13 cellular contexts compared by ENCODE assay signal in genomic region chr6:137707038-137707589, GRCh38.
A peak's percentile ranks its signal among the peaks of the same experiment; 100 is the strongest.
DNase-seq lines count a peak whose midpoint lies in the region; ATAC-seq, FAIRE-seq and TF ChIP-seq lines count a peak whose summit lies in the region.
"Had no signal": no experiment of that assay in that cellular context is flagged by ENCODE, and none has a peak within 500 bp of the region (broad histone marks: within the 10 kb centered on the region; RNA-seq: fewer than 3 reads in every experiment).

No MANE protein-coding gene starts in this region.

- H3K9me3 Mint-ChIP-seq in activated CD4-positive, alpha-beta memory T cell treated with anti-CD3 and anti-CD28 coated beads, Interleukin-2, amount 10 ng/mL, durations not matched to agents 7 days and 5 days = no peaks in the 10 kb centered on the region
- H3K9me3 Mint-ChIP-seq: brain, mesothelial cell of epicardium, type B pancreatic cell had no signal

- peaks cover 80% of the 10 kb centered on the region for H3K4me1 ChIP-seq in HepG2 (ENCODE audit: insufficient read depth, low read length)
- H3K4me1 ChIP-seq in right lobe of liver = peaks cover 0 to 12% (median 3%) of the 10 kb centered on the region in 4 donors
- H3K4me1 ChIP-seq in keratinocyte (ENCODE audit: control insufficient read depth, extremely low read depth, insufficient read depth, low read length) = peaks cover 27% of the 10 kb centered on the region
- peaks cover 16% of the 10 kb centered on the region for H3K4me1 ChIP-seq in upper lobe of right lung
- H3K4me1 ChIP-seq: parathyroid adenoma had no signal

- H3K27ac Mint-ChIP-seq in activated CD4-positive, alpha-beta memory T cell treated with anti-CD3 and anti-CD28 coated beads, Interleukin-2, amount 10 ng/mL, durations not matched to agents 7 days and 5 days = peak overlapping the region; percentile 86

- dilution Hi-C loops in keratinocyte (cut with MboI; ENCODE audit: extremely low pct_ligation_motif_present, low sequenced_read_pairs) = no loop called here

- no peaks in the 10 kb centered on the region for H4K20me1 ChIP-seq in HepG2 (ENCODE audit: insufficient read depth, low read length)
- H4K20me1 ChIP-seq in keratinocyte (ENCODE audit: control insufficient read depth, extremely low read depth, insufficient read depth, low read length) = no peaks in the 10 kb centered on the region

- no peak for TF ChIP-seq RAD21 in HepG2 (CRISPR knock-in tag; IDR thresholded peaks at IDR 0.05)

- TF ChIP-seq CTCF in HepG2 (CRISPR knock-in tag; IDR thresholded peaks at IDR 0.05) = no peak
- TF ChIP-seq CTCF in right lobe of liver (IDR thresholded peaks at IDR 0.05) = no peak
- no peak for TF ChIP-seq CTCF in keratinocyte (optimal IDR thresholded peaks at IDR 0.05 in 1 of 3, IDR thresholded peaks at IDR 0.05 in 1 of 3, conservative IDR thresholded peaks at IDR 0.05 in 1 of 3; ENCODE audit: extremely low read depth in 1 of 3, insufficient read depth in 2 of 3, low read length in 3 of 3)
- TF ChIP-seq CTCF in upper lobe of right lung (IDR thresholded peaks at IDR 0.05) = no peak

- peak overlapping the region; percentile 52 for H3K4me2 ChIP-seq in HepG2 (ENCODE audit: low read depth, low read length)
- H3K4me2 ChIP-seq in keratinocyte (ENCODE audit: control insufficient read depth, extremely low read depth, insufficient read depth, low read depth, low read length) = peak overlapping the region; percentile 30

- H2AFZ ChIP-seq in HepG2 (ENCODE audit: low read length) = peak overlapping the region; percentile 10
- no peak overlapping the region for H2AFZ ChIP-seq in keratinocyte (ENCODE audit: control insufficient read depth, low read length)

- peak overlapping the region in 1 of 3 experiments; percentile 14; a peak in 1 of 6 replicates for H3K4me3 ChIP-seq in HepG2 (replicated peaks in 1 of 3; ENCODE audit: insufficient read depth in 1 of 3, low read depth in 2 of 3, low read length in 3 of 3)
- no peak overlapping the region for H3K4me3 ChIP-seq in right lobe of liver
- no peak overlapping the region for H3K4me3 ChIP-seq in keratinocyte (ENCODE audit: control insufficient read depth in 2 of 3, extremely low read depth in 1 of 3, insufficient read depth in 2 of 3, low read depth in 1 of 3, low read length in 3 of 3)
- no peak overlapping the region for H3K4me3 ChIP-seq in upper lobe of right lung

- no peaks in the 10 kb centered on the region for H3K79me2 ChIP-seq in HepG2 (ENCODE audit: insufficient read depth, low read length)
- no peaks in the 10 kb centered on the region for H3K79me2 ChIP-seq in keratinocyte (ENCODE audit: control insufficient read depth, insufficient read depth, low read length)
- H3K79me2 ChIP-seq: parathyroid adenoma had no signal

- FAIRE-seq in HepG2 (lab: Jason Lieb, UNC) = no peak
- FAIRE-seq in keratinocyte (lab: Jason Lieb, UNC) = no peak

- peak overlapping the region; percentile 48 for H3K9ac ChIP-seq in HepG2 (ENCODE audit: insufficient read depth, low read depth, low read length)
- peak overlapping the region; percentile 58 for H3K9ac ChIP-seq in keratinocyte (ENCODE audit: control insufficient read depth, extremely low read depth, insufficient read depth, low read length)
- H3K9ac ChIP-seq: parathyroid adenoma had no signal

- ATAC-seq in HepG2 (no peak), right lobe of liver (no peak), upper lobe of right lung (no peak), GM21447 (IDR thresholded peaks at IDR 0.05; ENCODE audit: unreplicated experiment) (no peak)

- no peak for DNase-seq in HepG2 (ENCODE audit: low spot score)
- no peak for DNase-seq in right lobe of liver
- no peak for DNase-seq in activated CD4-positive, alpha-beta memory T cell treated with anti-CD3 and anti-CD28 coated beads, Interleukin-2, amount 10 ng/mL, durations not matched to agents 7 days and 5 days
- DNase-seq in keratinocyte (ENCODE audit: low read depth, low spot score) = no peak
- DNase-seq in upper lobe of right lung = no peak
- DNase-seq in cardiac septum (ENCODE audit: low spot score) = no peak
- DNase-seq in GM19240 (ENCODE audit: insufficient read length, low spot score) = no peak

- H3K9me3 ChIP-seq in HepG2 (ENCODE audit: low read length) = 0 out of 2 replicates have a peak, but pooled peaks cover 4% of the 10 kb centered on the region
- no peaks in the 10 kb centered on the region for H3K9me3 ChIP-seq in right lobe of liver
- H3K9me3 ChIP-seq in keratinocyte (ENCODE audit: control insufficient read depth, low read depth, low read length) = no peaks in the 10 kb centered on the region
- H3K9me3 ChIP-seq in upper lobe of right lung = no peaks in the 10 kb centered on the region

- TF ChIP-seq EP300 in HepG2 (IDR thresholded peaks at IDR 0.05; ENCODE audit: low read depth in 2 of 2, low read length in 2 of 2) (no peak), HepG2 (CRISPR knock-in tag; IDR thresholded peaks at IDR 0.05; ENCODE audit: borderline replicate concordance) (no peak)

- H3K27ac ChIP-seq in HepG2 (ENCODE audit: extremely low read length, insufficient read depth, low read length) (peak overlapping the region; percentile 62), right lobe of liver (no peak overlapping the region), keratinocyte (ENCODE audit: control insufficient read depth, insufficient read depth, low read length) (peak overlapping the region; percentile 76), upper lobe of right lung (peak overlapping the region; percentile 9)
- H3K27ac ChIP-seq: parathyroid adenoma, VCaP had no signal

- H3K36me3 ChIP-seq in HepG2 (replicated peaks in 1 of 2; ENCODE audit: control insufficient read depth in 1 of 2, insufficient read depth in 2 of 2, low read length in 2 of 2) (no peaks in the 10 kb centered on the region), right lobe of liver (no peaks in the 10 kb centered on the region), keratinocyte (ENCODE audit: control insufficient read depth in 2 of 2, extremely low read depth in 1 of 2, insufficient read depth in 2 of 2, low read length in 2 of 2) (no peaks in the 10 kb centered on the region), upper lobe of right lung (no peaks in the 10 kb centered on the region)

- peak overlapping the region; percentile 59 for H3K4me3 Mint-ChIP-seq in activated CD4-positive, alpha-beta memory T cell treated with anti-CD3 and anti-CD28 coated beads, Interleukin-2, amount 10 ng/mL, durations not matched to agents 7 days and 5 days
- H3K4me3 Mint-ChIP-seq: mesothelial cell of epicardium, type B pancreatic cell had no signal

- TSS peak; percentile 68 for BruUV-seq in HepG2 (replicated peaks; lab: Mats Ljungman, UMichigan)

- CTCF ChIA-PET in HepG2 (lab: Yijun Ruan, JAX; ENCODE audit: low intra/inter-chr PET ratio, low total read pairs) = interaction anchor here (1.2 to 5.2 kb wide), 5 partner anchors 16 to 238 kb away, joined by 3 to 102 read pairs (median 29); partner anchors contain the start of gene TNFAIP3
- CTCF ChIA-PET in activated CD4-positive, alpha-beta memory T cell treated with anti-CD3 and anti-CD28 coated beads, Interleukin-2, amount 10 ng/mL, durations not matched to agents 7 days and 5 days (lab: Charles Lee) = interaction anchor here (0.8 to 4.1 kb wide), 24 partner anchors 9 to 409 kb away, joined by 3 to 53 read pairs (median 7); partner anchors contain the start of gene TNFAIP3

- in situ Hi-C loops in HepG2 (cut with HindIII; ENCODE audit: extremely low pct_ligation_motif_present, low pct_unique_long_range_greater_than_20kb) = loop anchor here (5.0 to 10.0 kb wide), 4 partner anchors 100 to 398 kb away; partner anchors contain the start of genes PERP and TNFAIP3

- H3K4me1 Mint-ChIP-seq in activated CD4-positive, alpha-beta memory T cell treated with anti-CD3 and anti-CD28 coated beads, Interleukin-2, amount 10 ng/mL, durations not matched to agents 7 days and 5 days = peaks cover 75% of the 10 kb centered on the region

- peaks cover 11% of the 10 kb centered on the region for H3K36me3 Mint-ChIP-seq in activated CD4-positive, alpha-beta memory T cell treated with anti-CD3 and anti-CD28 coated beads, Interleukin-2, amount 10 ng/mL, durations not matched to agents 7 days and 5 days (ENCODE audit: low read depth)
- H3K36me3 Mint-ChIP-seq: brain, mesothelial cell of epicardium, type B pancreatic cell had no signal

- H3K27me3 Mint-ChIP-seq in activated CD4-positive, alpha-beta memory T cell treated with anti-CD3 and anti-CD28 coated beads, Interleukin-2, amount 10 ng/mL, durations not matched to agents 7 days and 5 days = no peaks in the 10 kb centered on the region

- intact Hi-C loops in HepG2 (cut with micrococcal nuclease; ENCODE audit: unreplicated experiment) = loop anchor here (1.0 to 10.0 kb wide), 7 partner anchors 16 to 435 kb away; partner anchors contain the start of gene TNFAIP3
- intact Hi-C loops in right lobe of liver (cut with DNase I) = loop anchor here (5.0 to 10.0 kb wide), 3 partner anchors 160 to 238 kb away; partner anchors contain the start of gene TNFAIP3 (in 1 of the 2)
- intact Hi-C loops in upper lobe of right lung (cut with DNase I) = loop anchor here (5.0 kb wide), 2 partner anchors 160 to 230 kb away; partner anchors contain the start of gene TNFAIP3
- intact Hi-C loops in cardiac septum (cut with DNase I) = loop anchor here (1.0 to 10.0 kb wide), 3 partner anchors 160 to 398 kb away; partner anchors contain the start of genes PERP and TNFAIP3

- H3K27me3 ChIP-seq in HepG2 (ENCODE audit: control insufficient read depth in 1 of 2, insufficient read depth in 2 of 2, low read length in 2 of 2) = no peaks in the 10 kb centered on the region
- no peaks in the 10 kb centered on the region for H3K27me3 ChIP-seq in right lobe of liver
- no peaks in the 10 kb centered on the region for H3K27me3 ChIP-seq in keratinocyte (ENCODE audit: control insufficient read depth, extremely low read depth, insufficient read depth, low read length)
- H3K27me3 ChIP-seq in upper lobe of right lung = no peaks in the 10 kb centered on the region

- WGBS in HepG2 (ENCODE audit: low lambda C conversion rate) = 51% methylated on average over 9 of the region's 9 CpGs
- WGBS in right lobe of liver (ENCODE audit: insufficient coverage, low coverage, low lambda C conversion rate, missing lambda C conversion rate) = 80% methylated on average over 9 of the region's 9 CpGs

- POLR2A ChIA-PET in HepG2 (lab: Yijun Ruan, JAX) = interaction anchor here (1.0 to 2.4 kb wide), 9 partner anchors 16 to 238 kb away, joined by 3 to 16 read pairs (median 4); partner anchors contain the start of gene TNFAIP3
- POLR2A ChIA-PET in activated CD4-positive, alpha-beta memory T cell treated with anti-CD3 and anti-CD28 coated beads, Interleukin-2, amount 10 ng/mL, durations not matched to agents 7 days and 5 days (lab: Charles Lee) = interaction anchor here (0.7 to 3.0 kb wide), 11 partner anchors 8 to 402 kb away, joined by 3 to 45 read pairs (median 6); partner anchors contain the start of gene TNFAIP3

- TF ChIP-seq POLR2A in HepG2 (IDR thresholded peaks at IDR 0.05; ENCODE audit: insufficient read depth in 1 of 2, low read depth in 2 of 2, low read length in 2 of 2) (no peak), right lobe of liver (IDR thresholded peaks at IDR 0.05) (no peak)

- no peaks in the 10 kb centered on the region for H3K9me1 ChIP-seq in keratinocyte (ENCODE audit: control insufficient read depth, extremely low read depth, insufficient read depth, low read length)

TF ChIP-seq in HepG2, 621 proteins besides CTCF, POLR2A, EP300 and RAD21 (continues in another document):
- TF ChIP-seq SYNCRIP (IDR thresholded peaks at IDR 0.05; ENCODE audit: insufficient read depth, low read depth, low read length) = no peak
- no peak for TF ChIP-seq AGO2 (optimal IDR thresholded peaks at IDR 0.05; ENCODE audit: low read depth, low read length)

Comparison
In these comparisons a context has a peak if more than half of its experiments do, and no peak if none do; other contexts are left out.
1. H3K27ac ChIP-seq: peak in HepG2 (single experiment), keratinocyte (single experiment) and upper lobe of right lung (single experiment); none in right lobe of liver (0 of 3).